8 cellular contexts compared by ENCODE assay signal in the genomic region with DNA sequence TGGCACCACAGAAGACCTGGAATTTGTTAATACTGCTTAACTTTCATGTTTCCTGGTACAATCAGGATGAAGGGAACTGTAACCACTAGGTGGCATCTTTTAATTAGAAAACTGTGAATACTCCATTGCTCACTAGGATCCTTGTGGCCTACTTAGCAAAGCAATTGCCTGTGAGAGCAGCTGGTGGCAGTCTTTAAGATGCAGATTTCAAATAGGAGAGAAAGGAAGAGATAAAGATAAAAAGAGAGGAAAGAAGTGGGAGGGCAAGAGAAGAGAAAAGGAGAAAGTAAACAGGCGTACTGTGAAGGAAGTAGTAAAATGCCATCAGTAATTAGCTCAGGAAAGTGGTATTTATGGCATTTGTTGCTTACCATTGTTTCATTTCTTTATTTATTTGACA.
DNase-seq lines count a peak whose midpoint lies in the region; TF ChIP-seq lines count a peak whose summit lies in the region.

No MANE protein-coding gene starts in this region.

- no peak overlapping the region for H3K27ac ChIP-seq in colonic mucosa
- no peak overlapping the region for H3K27ac ChIP-seq in liver (ENCODE audit: low read depth in 1 of 2, low read length in 2 of 2)
- peak overlapping the region; percentile 56 to 67 (median 61) for H3K27ac ChIP-seq in transverse colon

- H3K9me3 Mint-ChIP-seq in activated T-helper 1 cell treated with anti-CD3 and anti-CD28 coated beads, Interleukin-12 subunit alpha, Interleukin-12 subunit beta, Interleukin-2, Interleukin-4 antibody, amounts not matched to agents 30 ng/mL and 10 ng/mL and 1 ng/mL, durations not matched to agents 14 hours and 24 hours and 36 hours: peaks cover 8% of the 10 kb centered on the region

- intact Hi-C loops in colonic mucosa (cut with DNase I): loop anchor here (5.0 kb wide), 1 partner anchor 908 kb away; no protein-coding TSS in a partner anchor
- intact Hi-C loops in transverse colon (cut with DNase I; ENCODE audit: low total_unique reads): no loop called here
- intact Hi-C loops in activated T-helper 1 cell treated with anti-CD3 and anti-CD28 coated beads, Interleukin-12 subunit alpha, Interleukin-12 subunit beta, Interleukin-2, Interleukin-4 antibody, amounts not matched to agents 30 ng/mL and 10 ng/mL and 1 ng/mL, durations not matched to agents 14 hours and 24 hours and 36 hours (cut with micrococcal nuclease): loop anchor here (1.0 to 10.0 kb wide), 4 partner anchors 97 to 1171 kb away; no protein-coding TSS in a partner anchor

- no peak for TF ChIP-seq EP300 in transverse colon (IDR thresholded peaks at IDR 0.05; ENCODE audit: low read depth)

- no peaks in the 10 kb centered on the region for H3K9me3 ChIP-seq in colonic mucosa
- H3K9me3 ChIP-seq in liver (ENCODE audit: control insufficient read depth in 4 of 4, low read length in 3 of 4): peaks cover 0 to 3% (median 3%) of the 10 kb centered on the region in 4 donors
- H3K9me3 ChIP-seq in transverse colon: peaks cover 4 to 6% of the 10 kb centered on the region in 2 donors

- peaks cover 5% of the 10 kb centered on the region for H3K4me1 Mint-ChIP-seq in activated T-helper 1 cell treated with anti-CD3 and anti-CD28 coated beads, Interleukin-12 subunit alpha, Interleukin-12 subunit beta, Interleukin-2, Interleukin-4 antibody, amounts not matched to agents 30 ng/mL and 10 ng/mL and 1 ng/mL, durations not matched to agents 14 hours and 24 hours and 36 hours (ENCODE audit: low read depth)

- no peaks in the 10 kb centered on the region for H3K36me3 Mint-ChIP-seq in activated T-helper 1 cell treated with anti-CD3 and anti-CD28 coated beads, Interleukin-12 subunit alpha, Interleukin-12 subunit beta, Interleukin-2, Interleukin-4 antibody, amounts not matched to agents 30 ng/mL and 10 ng/mL and 1 ng/mL, durations not matched to agents 14 hours and 24 hours and 36 hours (ENCODE audit: low read depth)

- H3K27me3 ChIP-seq in colonic mucosa (no peaks in the 10 kb centered on the region), liver (ENCODE audit: control insufficient read depth in 4 of 4, insufficient read depth in 4 of 4, low read length in 3 of 4) (no peaks in the 10 kb centered on the region), transverse colon (no peaks in the 10 kb centered on the region)

- 76% methylated on average over 1 of the region's 1 CpG for WGBS in liver
- WGBS in transverse colon (ENCODE audit: low coverage in 1 of 2), 2 donors: 9 to 24% methylated on average over 1 of the region's 1 CpG

- H3K9ac ChIP-seq in colonic mucosa (ENCODE audit: low read depth in 2 of 2, low read length in 2 of 2) (peak overlapping the region in 1 of 2 donors; percentile 15), liver (ENCODE audit: low read depth in 1 of 2, low read length in 2 of 2) (peak overlapping the region in 1 of 2 donors; percentile 40)

- H3K36me3 ChIP-seq in colonic mucosa (no peaks in the 10 kb centered on the region), liver (ENCODE audit: control insufficient read depth in 4 of 4, insufficient read depth in 3 of 4, low read depth in 1 of 4, low read length in 3 of 4) (no peaks in the 10 kb centered on the region), transverse colon (no peaks in the 10 kb centered on the region)

- no peak overlapping the region for H3K4me3 Mint-ChIP-seq in activated T-helper 1 cell treated with anti-CD3 and anti-CD28 coated beads, Interleukin-12 subunit alpha, Interleukin-12 subunit beta, Interleukin-2, Interleukin-4 antibody, amounts not matched to agents 30 ng/mL and 10 ng/mL and 1 ng/mL, durations not matched to agents 14 hours and 24 hours and 36 hours

- TF ChIP-seq CTCF in colonic mucosa (IDR thresholded peaks at IDR 0.05) (peak; percentile 61), liver (IDR thresholded peaks at IDR 0.05; ENCODE audit: low read depth, low read length, missing input control) (peak; percentile 75), transverse colon (IDR thresholded peaks at IDR 0.05) (peak; percentile 60 to 90 (median 68))

- DNase-seq in activated CD4-positive, alpha-beta T cell treated with anti-CD3 and anti-CD28 coated beads for 4 hours: peak; percentile 3 to 7
- no peak for DNase-seq in activated CD4-positive, alpha-beta T cell treated with anti-CD3 and anti-CD28 coated beads, Interleukin-2, amount 50 U/mL, for 48 hours
- DNase-seq in KG1 (lab: John Stamatoyannopoulos, UW) (peak; percentile 63), OCI-M1 (lab: John Stamatoyannopoulos, UW) (peak; percentile 84), colonic mucosa (no peak), transverse colon (peak; percentile 18)
- DNase-seq in activated T-helper 1 cell treated with anti-CD3 and anti-CD28 coated beads, Interleukin-12 subunit alpha, Interleukin-12 subunit beta, Interleukin-2, Interleukin-4 antibody, amounts not matched to agents 30 ng/mL and 10 ng/mL and 1 ng/mL, durations not matched to agents 14 hours and 24 hours and 36 hours (ENCODE audit: low spot score): no peak

- H3K4me1 ChIP-seq in colonic mucosa (no peaks in the 10 kb centered on the region), liver (ENCODE audit: control insufficient read depth in 4 of 4, insufficient read depth in 4 of 4, low read length in 3 of 4) (peaks cover 0 to 7% (median 4%) of the 10 kb centered on the region in 4 donors), transverse colon (peaks cover 6 to 14% (median 10%) of the 10 kb centered on the region in 4 donors)

- in situ Hi-C loops in transverse colon (cut with MboI; ENCODE audit: low pct_ligation_motif_present in 1 of 4, low pct_unique_long_range_greater_than_20kb in 1 of 4, low sequenced_read_pairs in 3 of 4): loop anchor here (10.0 to 25.0 kb wide), 5 partner anchors 89 to 891 kb away; no protein-coding TSS in a partner anchor

- no peak overlapping the region for H3K27ac Mint-ChIP-seq in activated T-helper 1 cell treated with anti-CD3 and anti-CD28 coated beads, Interleukin-12 subunit alpha, Interleukin-12 subunit beta, Interleukin-2, Interleukin-4 antibody, amounts not matched to agents 30 ng/mL and 10 ng/mL and 1 ng/mL, durations not matched to agents 14 hours and 24 hours and 36 hours

- TF ChIP-seq RAD21 in liver (IDR thresholded peaks at IDR 0.05): peak; percentile 93 to 95

- H3K4me3 ChIP-seq in colonic mucosa (no peak overlapping the region), liver (ENCODE audit: low read depth in 1 of 3, low read length in 3 of 3) (no peak overlapping the region), transverse colon (no peak overlapping the region)

- no peak for TF ChIP-seq POLR2A in transverse colon (IDR thresholded peaks at IDR 0.05)

- no peaks in the 10 kb centered on the region for H3K27me3 Mint-ChIP-seq in activated T-helper 1 cell treated with anti-CD3 and anti-CD28 coated beads, Interleukin-12 subunit alpha, Interleukin-12 subunit beta, Interleukin-2, Interleukin-4 antibody, amounts not matched to agents 30 ng/mL and 10 ng/mL and 1 ng/mL, durations not matched to agents 14 hours and 24 hours and 36 hours (ENCODE audit: insufficient read depth)

TF ChIP-seq in liver, 16 proteins besides CTCF, POLR2A, EP300 and RAD21 (continues in another document):
- TF ChIP-seq TAF1 (conservative IDR thresholded peaks at IDR 0.05) (no peak), YY1 (IDR thresholded peaks at IDR 0.05) (peak; percentile 25), GABPA (IDR thresholded peaks at IDR 0.05 in 1 of 2, conservative IDR thresholded peaks at IDR 0.05 in 1 of 2) (no peak), HNF4A (conservative IDR thresholded peaks at IDR 0.05) (peak; percentile 21 to 58), EGR1 (IDR thresholded peaks at IDR 0.05; ENCODE audit: low read depth in 2 of 2) (no peak), FOXA1 (IDR thresholded peaks at IDR 0.05) (no peak), RXRA (IDR thresholded peaks at IDR 0.05) (peak in 1 of 2 donors; percentile 39), SP1 (IDR thresholded peaks at IDR 0.05) (peak; percentile 17)
- TF ChIP-seq, protein P1, sequence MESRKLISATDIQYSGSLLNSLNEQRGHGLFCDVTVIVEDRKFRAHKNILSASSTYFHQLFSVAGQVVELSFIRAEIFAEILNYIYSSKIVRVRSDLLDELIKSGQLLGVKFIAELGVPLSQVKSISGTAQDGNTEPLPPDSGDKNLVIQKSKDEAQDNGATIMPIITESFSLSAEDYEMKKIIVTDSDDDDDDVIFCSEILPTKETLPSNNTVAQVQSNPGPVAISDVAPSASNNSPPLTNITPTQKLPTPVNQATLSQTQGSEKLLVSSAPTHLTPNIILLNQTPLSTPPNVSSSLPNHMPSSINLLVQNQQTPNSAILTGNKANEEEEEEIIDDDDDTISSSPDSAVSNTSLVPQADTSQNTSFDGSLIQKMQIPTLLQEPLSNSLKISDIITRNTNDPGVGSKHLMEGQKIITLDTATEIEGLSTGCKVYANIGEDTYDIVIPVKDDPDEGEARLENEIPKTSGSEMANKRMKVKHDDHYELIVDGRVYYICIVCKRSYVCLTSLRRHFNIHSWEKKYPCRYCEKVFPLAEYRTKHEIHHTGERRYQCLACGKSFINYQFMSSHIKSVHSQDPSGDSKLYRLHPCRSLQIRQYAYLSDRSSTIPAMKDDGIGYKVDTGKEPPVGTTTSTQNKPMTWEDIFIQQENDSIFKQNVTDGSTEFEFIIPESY (IDR thresholded peaks at IDR 0.05): no peak
- TF ChIP-seq, protein P2, sequence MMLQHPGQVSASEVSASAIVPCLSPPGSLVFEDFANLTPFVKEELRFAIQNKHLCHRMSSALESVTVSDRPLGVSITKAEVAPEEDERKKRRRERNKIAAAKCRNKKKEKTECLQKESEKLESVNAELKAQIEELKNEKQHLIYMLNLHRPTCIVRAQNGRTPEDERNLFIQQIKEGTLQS (IDR thresholded peaks at IDR 0.05): no peak
- TF ChIP-seq, protein P3, sequence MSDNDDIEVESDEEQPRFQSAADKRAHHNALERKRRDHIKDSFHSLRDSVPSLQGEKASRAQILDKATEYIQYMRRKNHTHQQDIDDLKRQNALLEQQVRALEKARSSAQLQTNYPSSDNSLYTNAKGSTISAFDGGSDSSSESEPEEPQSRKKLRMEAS (IDR thresholded peaks at IDR 0.05): no peak

Comparison
In these comparisons a context has a peak if more than half of its experiments do, and no peak if none do; other contexts are left out.
1. DNase-seq: peak in activated CD4-positive, alpha-beta T cell treated with anti-CD3 and anti-CD28 coated beads for 4 hours (2 of 2), KG1 (single experiment), OCI-M1 (single experiment) and transverse colon (single experiment); none in activated CD4-positive, alpha-beta T cell treated with anti-CD3 and anti-CD28 coated beads, Interleukin-2, amount 50 U/mL, for 48 hours (0 of 2), colonic mucosa (single experiment) and activated T-helper 1 cell treated with anti-CD3 and anti-CD28 coated beads, Interleukin-12 subunit alpha, Interleukin-12 subunit beta, Interleukin-2, Interleukin-4 antibody, amounts not matched to agents 30 ng/mL and 10 ng/mL and 1 ng/mL, durations not matched to agents 14 hours and 24 hours and 36 hours (single experiment).
2. H3K27ac ChIP-seq: peak in transverse colon (4 of 4); none in colonic mucosa (single experiment) and liver (0 of 2).
3. Peak in every context shown above with its lines, with median percentiles within 50 percentile points of each other: CTCF ChIP-seq.